Comparison of ENCODE assay signal across 19 cellular contexts in genomic region chr4:7627251-7628250, GRCh38.
"Had no signal": no experiment of that assay in that cellular context is flagged by ENCODE, and none has a peak within 500 bp of the region (broad histone marks: within the 10 kb centered on the region; RNA-seq: fewer than 3 reads in every experiment).

No MANE protein-coding gene starts in this region.

- H3K36me3 ChIP-seq: MG63 had no signal

- H3K27me3 ChIP-seq: MG63 had no signal

- H3K4me3 ChIP-seq: MG63 had no signal

- H3K9ac ChIP-seq: SK-N-SH had no signal

- H3K4me2 ChIP-seq: SK-N-SH had no signal

- DNase-seq: IMR-90, Karpas-422, KG1, MG63, NCI-H1092, NCI-H1105 treated with DMSO at 0.1 percent for 48 hours, NCI-H1417 treated with DMSO at 0.1 percent for 48 hours, NCI-H146, NCI-H1694 treated with DMSO at 0.1 percent for 48 hours, NCI-H1930, NCI-H2081, NCI-H2107, NCI-H2227 treated with DMSO at 0.1 percent for 48 hours, NCI-H524, NCI-H526 treated with DMSO at 0.1 percent for 48 hours, NCI-H748 treated with DMSO at 0.1 percent for 48 hours, RPMI8226, SHP77, SK-N-SH had no signal

- H3K9me3 ChIP-seq: MG63, SK-N-SH had no signal
